32 cellular contexts compared by ENCODE assay signal in genomic region chr10:30083934-30084333, GRCh38. TPM values are rescaled to one million over a fixed set of nuclear protein-coding genes. Genes with fewer than 3 reads are reported as not detected.
"Had no signal": no experiment of that assay in that cellular context is flagged by ENCODE, and none has a peak within 500 bp of the region (broad histone marks: within the 10 kb centered on the region; RNA-seq: fewer than 3 reads in every experiment).

No MANE protein-coding gene starts in this region.

- H3K27ac ChIP-seq: ascending aorta, VCaP had no signal

- H3K27ac Mint-ChIP-seq: activated B cell treated with CpG ODN at 0.5 μM for 24 hours; activated CD4-positive, alpha-beta memory T cell treated with anti-CD3 and anti-CD28 coated beads for 36 hours; activated CD4-positive, alpha-beta T cell treated with anti-CD3 and anti-CD28 coated beads, Interleukin-2, amount 10 ng/mL, durations not matched to agents 24 days and 14 days; activated CD8-positive, alpha-beta T cell treated with anti-CD3 and anti-CD28 coated beads for 36 hours; activated naive CD4-positive, alpha-beta T cell treated with anti-CD3 and anti-CD28 coated beads, Interleukin-2, amount 10 ng/mL, durations not matched to agents 7 days and 5 days; activated naive CD4-positive, alpha-beta T cell treated with anti-CD3 and anti-CD28 coated beads, Interleukin-2, amount 50 U/mL, for 24 hours; activated naive CD8-positive, alpha-beta T cell; activated naive CD8-positive, alpha-beta T cell treated with anti-CD3 and anti-CD28 coated beads, Interleukin-2, amount 10 ng/mL, durations not matched to agents 7 days and 5 days; activated naive CD8-positive, alpha-beta T cell treated with anti-CD3 and anti-CD28 coated beads, Interleukin-2, amount 50 U/mL, for 24 hours; activated T-cell treated with anti-CD3 and anti-CD28 coated beads, Interleukin-2, amount 50 U/mL, for 72 hours; activated T-helper 1 cell treated with anti-CD3 and anti-CD28 coated beads, Interleukin-12 subunit alpha, Interleukin-12 subunit beta, Interleukin-2, Interleukin-4 antibody, amounts not matched to agents 30 ng/mL and 10 ng/mL and 1 ng/mL, durations not matched to agents 14 hours and 24 hours and 36 hours; activated T-helper 17 cell treated with anti-CD3 and anti-CD28 coated beads, Interleukin-2, amount 50 U/mL, for 72 hours; brain; T-helper 1 cell treated with Interleukin-12 subunit alpha and Interleukin-12 subunit beta and Interleukin-4 antibody, amounts not matched to agents 30 μg/mL and 1 μg/mL, for 36 hours; T-helper 2 cell treated with Interferon-gamma antibody and Interleukin-4, amounts not matched to agents 5 μg/mL and 100 μg/mL, for 36 hours had no signal

- H3K36me3 ChIP-seq: ascending aorta, cardiac muscle cell had no signal

- ATAC-seq: activated CD8-positive, alpha-beta T cell treated with anti-CD3 and anti-CD28 coated beads for 36 hours; activated naive CD8-positive, alpha-beta T cell treated with anti-CD3 and anti-CD28 coated beads, Interleukin-2, amount 50 U/mL, for 24 hours; activated T-cell treated with anti-CD3 and anti-CD28 coated beads, Interleukin-2, amount 50 U/mL, for 4 hours; activated T-cell treated with anti-CD3 and anti-CD28 coated beads, Interleukin-2, amount 50 U/mL, for 72 hours; activated T-helper 17 cell treated with anti-CD3 and anti-CD28 coated beads, Interleukin-2, amount 50 U/mL, for 72 hours had no signal

- H3K9me3 ChIP-seq: ascending aorta had no signal

- H3K4me3 ChIP-seq: ascending aorta, cardiac muscle cell had no signal

- H3K9me3 Mint-ChIP-seq: activated CD4-positive, alpha-beta memory T cell treated with anti-CD3 and anti-CD28 coated beads for 36 hours; activated CD8-positive, alpha-beta T cell treated with anti-CD3 and anti-CD28 coated beads for 36 hours; activated naive CD4-positive, alpha-beta T cell treated with anti-CD3 and anti-CD28 coated beads, Interleukin-2, amount 10 ng/mL, durations not matched to agents 7 days and 5 days; activated naive CD4-positive, alpha-beta T cell treated with anti-CD3 and anti-CD28 coated beads, Interleukin-2, amount 50 U/mL, for 24 hours; activated naive CD8-positive, alpha-beta T cell treated with anti-CD3 and anti-CD28 coated beads, Interleukin-2, amount 50 U/mL, for 24 hours; activated T-cell treated with anti-CD3 and anti-CD28 coated beads, Interleukin-2, amount 50 U/mL, for 4 hours; activated T-helper 1 cell treated with anti-CD3 and anti-CD28 coated beads, Interleukin-12 subunit alpha, Interleukin-12 subunit beta, Interleukin-2, Interleukin-4 antibody, amounts not matched to agents 30 ng/mL and 10 ng/mL and 1 ng/mL, durations not matched to agents 14 hours and 24 hours and 36 hours; activated T-helper 17 cell treated with anti-CD3 and anti-CD28 coated beads, Interleukin-2, amount 50 U/mL, for 72 hours; T-helper 2 cell treated with Interferon-gamma antibody and Interleukin-4, amounts not matched to agents 5 μg/mL and 100 μg/mL, for 36 hours had no signal

- H3K4me1 Mint-ChIP-seq: activated B cell treated with CpG ODN at 0.5 μM for 24 hours; activated CD4-positive, alpha-beta T cell treated with anti-CD3 and anti-CD28 coated beads, Interleukin-2, amount 10 ng/mL, durations not matched to agents 24 days and 14 days; activated naive CD4-positive, alpha-beta T cell treated with anti-CD3 and anti-CD28 coated beads, Interleukin-2, amount 10 ng/mL, durations not matched to agents 7 days and 5 days; activated naive CD4-positive, alpha-beta T cell treated with anti-CD3 and anti-CD28 coated beads, Interleukin-2, amount 50 U/mL, for 24 hours; activated naive CD8-positive, alpha-beta T cell treated with anti-CD3 and anti-CD28 coated beads, Interleukin-2, amount 50 U/mL, for 24 hours; activated T-helper 17 cell treated with anti-CD3 and anti-CD28 coated beads, Interleukin-2, amount 50 U/mL, for 72 hours had no signal

- H3K27me3 Mint-ChIP-seq: brain had no signal

- DNase-seq: activated B cell treated with CpG ODN at 0.5 μM for 24 hours; activated CD4-positive, alpha-beta memory T cell treated with anti-CD3 and anti-CD28 coated beads for 36 hours; activated CD4-positive, alpha-beta T cell treated with anti-CD3 and anti-CD28 coated beads for 4 hours; activated CD4-positive, alpha-beta T cell treated with anti-CD3 and anti-CD28 coated beads, Interleukin-2, amount 10 ng/mL, durations not matched to agents 24 days and 14 days; activated CD4-positive, CD25-positive, alpha-beta regulatory T cell treated with anti-CD3 and anti-CD28 coated beads, Interleukin-2, amount 50 U/mL, for 72 hours; activated CD8-positive, alpha-beta memory T cell treated with anti-CD3 and anti-CD28 coated beads, Interleukin-2, amount 50 U/mL, for 4 hours; activated CD8-positive, alpha-beta T cell treated with anti-CD3 and anti-CD28 coated beads for 36 hours; activated effector memory CD4-positive, alpha-beta T cell treated with anti-CD3 and anti-CD28 coated beads, Interleukin-2, amount 50 U/mL, for 16 hours; activated naive CD4-positive, alpha-beta T cell treated with anti-CD3 and anti-CD28 coated beads, Interleukin-2, amount 10 ng/mL, durations not matched to agents 7 days and 5 days; activated naive CD4-positive, alpha-beta T cell treated with Interleukin-2 at 50 U/mL for 16 hours; activated naive CD8-positive, alpha-beta T cell treated with anti-CD3 and anti-CD28 coated beads, Interleukin-2, amount 10 ng/mL, durations not matched to agents 7 days and 5 days; activated naive CD8-positive, alpha-beta T cell treated with anti-CD3 and anti-CD28 coated beads, Interleukin-2, amount 50 U/mL, for 24 hours; activated T-cell treated with anti-CD3 and anti-CD28 coated beads for 4 hours; activated T-cell treated with anti-CD3 and anti-CD28 coated beads, Interleukin-2, amount 50 U/mL, for 1 hour; activated T-cell treated with anti-CD3 and anti-CD28 coated beads, Interleukin-2, amount 50 U/mL, for 4 hours; activated T-cell treated with anti-CD3 and anti-CD28 coated beads, Interleukin-2, amount 50 U/mL, for 72 hours; amygdala; anterior cingulate cortex; caudate nucleus; T-helper 1 cell; T-helper 2 cell; T-helper 9 cell had no signal

- H3K36me3 Mint-ChIP-seq: activated CD4-positive, alpha-beta memory T cell treated with anti-CD3 and anti-CD28 coated beads for 36 hours; activated naive CD4-positive, alpha-beta T cell treated with anti-CD3 and anti-CD28 coated beads, Interleukin-2, amount 10 ng/mL, durations not matched to agents 7 days and 5 days; activated naive CD4-positive, alpha-beta T cell treated with anti-CD3 and anti-CD28 coated beads, Interleukin-2, amount 50 U/mL, for 24 hours; activated naive CD8-positive, alpha-beta T cell; activated naive CD8-positive, alpha-beta T cell treated with anti-CD3 and anti-CD28 coated beads, Interleukin-2, amount 10 ng/mL, durations not matched to agents 7 days and 5 days; brain had no signal

- H3K4me1 ChIP-seq: ascending aorta had no signal

- H3K4me3 Mint-ChIP-seq: activated B cell treated with CpG ODN at 0.5 μM for 24 hours; activated CD4-positive, alpha-beta memory T cell treated with anti-CD3 and anti-CD28 coated beads for 36 hours; activated CD4-positive, alpha-beta T cell treated with anti-CD3 and anti-CD28 coated beads, Interleukin-2, amount 10 ng/mL, durations not matched to agents 24 days and 14 days; activated CD8-positive, alpha-beta T cell treated with anti-CD3 and anti-CD28 coated beads for 36 hours; activated naive CD4-positive, alpha-beta T cell treated with anti-CD3 and anti-CD28 coated beads, Interleukin-2, amount 10 ng/mL, durations not matched to agents 7 days and 5 days; activated naive CD4-positive, alpha-beta T cell treated with anti-CD3 and anti-CD28 coated beads, Interleukin-2, amount 50 U/mL, for 24 hours; activated naive CD8-positive, alpha-beta T cell; activated naive CD8-positive, alpha-beta T cell treated with anti-CD3 and anti-CD28 coated beads, Interleukin-2, amount 10 ng/mL, durations not matched to agents 7 days and 5 days; activated naive CD8-positive, alpha-beta T cell treated with anti-CD3 and anti-CD28 coated beads, Interleukin-2, amount 50 U/mL, for 24 hours; activated T-cell treated with anti-CD3 and anti-CD28 coated beads, Interleukin-2, amount 50 U/mL, for 4 hours; activated T-cell treated with anti-CD3 and anti-CD28 coated beads, Interleukin-2, amount 50 U/mL, for 72 hours; activated T-helper 1 cell treated with anti-CD3 and anti-CD28 coated beads, Interleukin-12 subunit alpha, Interleukin-12 subunit beta, Interleukin-2, Interleukin-4 antibody, amounts not matched to agents 30 ng/mL and 10 ng/mL and 1 ng/mL, durations not matched to agents 14 hours and 24 hours and 36 hours; activated T-helper 17 cell treated with anti-CD3 and anti-CD28 coated beads, Interleukin-2, amount 50 U/mL, for 72 hours; brain; T-helper 1 cell treated with Interleukin-12 subunit alpha and Interleukin-12 subunit beta and Interleukin-4 antibody, amounts not matched to agents 30 μg/mL and 1 μg/mL, for 36 hours; T-helper 2 cell treated with Interferon-gamma antibody and Interleukin-4, amounts not matched to agents 5 μg/mL and 100 μg/mL, for 36 hours had no signal

RNA-seq across cellular contexts. Expression of gene JCAD, which starts 24.5 kb away (rescaled TPM):
- total RNA-seq: activated B cell treated with CpG ODN at 0.5 μM for 24 hours; activated CD8-positive, alpha-beta T cell treated with anti-CD3 and anti-CD28 coated beads for 36 hours had no signal
